ENCODE assay signal across 11 cellular contexts in genomic region chr1:198622532-198623218, GRCh38. TPM values are rescaled to one million over a fixed set of nuclear protein-coding genes. Genes with fewer than 3 reads are reported as not detected.
DNase-seq lines count a peak whose midpoint lies in the region; ATAC-seq, FAIRE-seq and TF ChIP-seq lines count a peak whose summit lies in the region.
"Had no signal": no experiment of that assay in that cellular context is flagged by ENCODE, and none has a peak within 500 bp of the region (broad histone marks: within the 10 kb centered on the region; RNA-seq: fewer than 3 reads in every experiment).

No MANE protein-coding gene starts in this region.

- peaks cover 98% of the 10 kb centered on the region for H3K4me1 ChIP-seq in CD8-positive, alpha-beta memory T cell (ENCODE audit: insufficient read depth, low read length)

- POLR2A ChIA-PET in CD8-positive, alpha-beta memory T cell (lab: Charles Lee), result interaction anchor here (0.6 to 7.4 kb wide), 10 partner anchors 11 to 457 kb away, joined by 3 to 78 read pairs (median 4); partner anchors contain the start of gene PTPRC

- peak overlapping the region; percentile 45 to 92 (median 80) for H3K4me3 Mint-ChIP-seq in CD8-positive, alpha-beta memory T cell
- H3K4me3 Mint-ChIP-seq in activated naive CD8-positive, alpha-beta T cell treated with anti-CD3 and anti-CD28 coated beads, Interleukin-2, amount 50 U/mL, for 24 hours, result peak overlapping the region; percentile 82

- intact Hi-C loops in posterior vena cava (cut with DNase I), result no loop called here

- no peak for DNase-seq in CD8-positive, alpha-beta memory T cell
- DNase-seq in activated naive CD8-positive, alpha-beta T cell treated with anti-CD3 and anti-CD28 coated beads, Interleukin-2, amount 50 U/mL, for 24 hours, result no peak
- DNase-seq in posterior vena cava (ENCODE audit: low spot score), result no peak
- DNase-seq in D721Med (ENCODE audit: insufficient read length, low spot score), result no peak
- no peak for DNase-seq in SHP77 treated with DMSO at 0.1 percent for 48 hours (lab: John Stamatoyannopoulos, UW)
- DNase-seq in EL, result no peak
- DNase-seq: NCI-H446 treated with DMSO at 0.1 percent for 48 hours had no signal

- no peak overlapping the region for H3K27ac ChIP-seq in CD8-positive, alpha-beta memory T cell (ENCODE audit: low read depth, low read length)
- H3K27ac ChIP-seq: epithelial cell of prostate had no signal

- peaks cover 0 to 5% (median 0%) of the 10 kb centered on the region in 3 donors for H3K36me3 Mint-ChIP-seq in CD8-positive, alpha-beta memory T cell
- peaks cover 3% of the 10 kb centered on the region for H3K36me3 Mint-ChIP-seq in activated naive CD8-positive, alpha-beta T cell treated with anti-CD3 and anti-CD28 coated beads, Interleukin-2, amount 50 U/mL, for 24 hours (ENCODE audit: low read depth)

- FAIRE-seq in D721Med (lab: Jason Lieb, UNC), result no peak

- no peaks in the 10 kb centered on the region for H3K9me3 Mint-ChIP-seq in CD8-positive, alpha-beta memory T cell
- H3K9me3 Mint-ChIP-seq in activated naive CD8-positive, alpha-beta T cell treated with anti-CD3 and anti-CD28 coated beads, Interleukin-2, amount 50 U/mL, for 24 hours, result no peaks in the 10 kb centered on the region

- no peaks in the 10 kb centered on the region for H3K9me3 ChIP-seq in CD8-positive, alpha-beta memory T cell (ENCODE audit: low read length)

- H3K36me3 ChIP-seq in CD8-positive, alpha-beta memory T cell (ENCODE audit: insufficient read depth, low read length), result no peaks in the 10 kb centered on the region

- H3K4me1 Mint-ChIP-seq in CD8-positive, alpha-beta memory T cell, result peaks cover 92 to 100% (median 100%) of the 10 kb centered on the region in 3 donors
- peaks cover 96% of the 10 kb centered on the region for H3K4me1 Mint-ChIP-seq in activated naive CD8-positive, alpha-beta T cell treated with anti-CD3 and anti-CD28 coated beads, Interleukin-2, amount 50 U/mL, for 24 hours

- H3K27ac Mint-ChIP-seq in CD8-positive, alpha-beta memory T cell, result peak overlapping the region; percentile 90 to 99 (median 95)
- H3K27ac Mint-ChIP-seq in activated naive CD8-positive, alpha-beta T cell treated with anti-CD3 and anti-CD28 coated beads, Interleukin-2, amount 50 U/mL, for 24 hours, result peak overlapping the region; percentile 98
- H3K27ac Mint-ChIP-seq: progenitor cell of endocrine pancreas had no signal

- no peaks in the 10 kb centered on the region for H3K27me3 Mint-ChIP-seq in CD8-positive, alpha-beta memory T cell
- H3K27me3 Mint-ChIP-seq in activated naive CD8-positive, alpha-beta T cell treated with anti-CD3 and anti-CD28 coated beads, Interleukin-2, amount 50 U/mL, for 24 hours, result no peaks in the 10 kb centered on the region
- H3K27me3 Mint-ChIP-seq: progenitor cell of endocrine pancreas had no signal

- no peak for TF ChIP-seq CTCF in D721Med (IDR thresholded peaks at IDR 0.05; ENCODE audit: insufficient read depth, missing control alignments)

- ATAC-seq in GM19035 (IDR thresholded peaks at IDR 0.05; ENCODE audit: unreplicated experiment), result peak; percentile 23
- ATAC-seq in HG03378 (IDR thresholded peaks at IDR 0.05; ENCODE audit: unreplicated experiment), result peak; percentile 28
- no peak for ATAC-seq in activated naive CD8-positive, alpha-beta T cell treated with anti-CD3 and anti-CD28 coated beads, Interleukin-2, amount 50 U/mL, for 24 hours

- CTCF ChIA-PET in CD8-positive, alpha-beta memory T cell (lab: Charles Lee), result interaction anchor here (1.1 to 5.4 kb wide), 12 partner anchors 8 to 264 kb away, joined by 3 to 58 read pairs (median 11); partner anchors contain the start of gene PTPRC

- peak overlapping the region; percentile 52 for H3K4me3 ChIP-seq in CD8-positive, alpha-beta memory T cell (ENCODE audit: low read length)

- H3K27me3 ChIP-seq in CD8-positive, alpha-beta memory T cell (ENCODE audit: insufficient read depth, low read length, poor library complexity, severe bottlenecking), result no peaks in the 10 kb centered on the region

RNA-seq across cellular contexts. Expression of gene PTPRC, which starts 16.2 kb away (rescaled TPM):
- 100 to 1,000 TPM; 311 to 319 TPM for total RNA-seq in CD8-positive, alpha-beta memory T cell
- polyA plus RNA-seq in CD8-positive, alpha-beta memory T cell, result 1,381 TPM
- 10 to 100 TPM; 30.8 to 41.7 TPM for total RNA-seq in posterior vena cava
- total RNA-seq: progenitor cell of endocrine pancreas had no signal

Comparison
In these comparisons a context has a peak if more than half of its experiments do, and no peak if none do; other contexts are left out.
1. RNA of gene PTPRC, which starts 16.2 kb away (total RNA-seq): 311 to 319 TPM in CD8-positive, alpha-beta memory T cell; 30.8 to 41.7 TPM in posterior vena cava; every median in the first group is over 4 times any median in the second.